Comparison of ENCODE assay signal across 8 cellular contexts in the genomic region with DNA sequence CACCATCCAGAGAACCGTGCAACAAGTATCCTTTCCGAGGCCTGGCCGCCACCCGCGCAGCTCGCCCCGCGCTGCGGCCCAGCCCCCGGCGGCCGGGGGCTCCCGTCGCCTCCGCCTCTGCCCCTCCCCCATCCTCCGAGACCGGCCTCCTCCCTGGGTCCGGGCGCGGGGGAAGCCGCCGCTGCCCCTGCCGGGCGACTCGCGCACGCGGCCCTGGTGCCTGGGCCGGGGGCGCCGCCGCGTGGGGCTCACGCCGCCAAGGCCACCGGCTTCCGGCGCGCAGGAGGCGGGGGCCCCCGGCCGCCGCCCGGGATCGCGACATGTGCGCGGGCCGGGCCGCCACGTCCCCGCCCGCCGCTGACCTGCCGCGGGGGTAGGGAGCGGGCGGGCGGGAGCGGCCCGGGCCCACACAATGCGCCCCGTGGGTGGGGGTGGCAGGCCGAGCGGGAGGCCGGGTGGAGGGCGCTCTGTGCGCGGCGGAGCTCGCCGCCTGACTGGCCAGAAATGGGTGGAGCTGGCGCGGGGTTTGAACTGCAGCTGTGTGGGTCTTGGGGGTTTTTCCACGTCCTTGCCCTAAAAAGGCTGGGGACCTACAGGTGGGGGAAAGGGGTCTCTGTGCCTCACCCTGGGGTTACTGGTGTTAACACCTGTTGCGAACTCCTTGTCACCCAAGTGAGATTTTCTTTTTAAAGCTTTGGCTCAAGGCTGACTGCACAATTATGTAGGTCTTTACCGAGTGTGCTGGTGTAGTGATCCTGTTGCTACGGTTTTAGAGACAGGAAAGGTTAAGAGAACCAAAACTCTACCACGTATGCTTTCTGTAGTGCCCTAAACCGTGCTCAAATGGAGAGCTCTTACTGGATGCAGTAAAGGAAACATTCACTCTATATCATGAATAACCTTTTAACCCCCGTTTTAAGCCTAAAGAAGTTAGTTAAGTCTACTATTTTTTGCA. TPM values are rescaled to one million over a fixed set of nuclear protein-coding genes. Genes with fewer than 3 reads are reported as not detected.
DNase-seq lines count a peak whose midpoint lies in the region; ATAC-seq lines count a peak whose summit lies in the region.

No MANE protein-coding gene starts in this region.

- CTCF ChIA-PET in naive thymus-derived CD4-positive, alpha-beta T cell (lab: Charles Lee): interaction anchor here (1.1 to 1.2 kb wide), 2 partner anchors 19 to 31 kb away, joined by 3 to 4 read pairs; no protein-coding TSS in a partner anchor

- peaks cover 31% of the 10 kb centered on the region in 2 donors for H3K4me1 ChIP-seq in naive thymus-derived CD4-positive, alpha-beta T cell (ENCODE audit: control insufficient read depth in 2 of 2, insufficient read depth in 2 of 2, low read length in 2 of 2)

- DNase-seq in NOMO-1 treated with DMSO at 0.1 percent for 48 hours (lab: John Stamatoyannopoulos, UW; ENCODE audit: unreplicated experiment) (peak; percentile 51), NOMO-1 treated with dmso at 0.1 percent for 144 hours (lab: John Stamatoyannopoulos, UW; ENCODE audit: unreplicated experiment) (no peak), NCI-H526 treated with DMSO at 0.1 percent for 48 hours (lab: John Stamatoyannopoulos, UW) (peak; percentile 9)
- peak; percentile 51 for DNase-seq in activated T-cell treated with anti-CD3 and anti-CD28 coated beads, Interleukin-2, amount 50 U/mL, for 1 hour
- peak in 8 of 9 donors; percentile 4 to 70 (median 26) for DNase-seq in naive thymus-derived CD4-positive, alpha-beta T cell
- DNase-seq in stimulated activated naive B cell treated with anti-CD40 and anti-IgM and Interleukin-4, amounts not matched to agents 10 μg/mL and 1 μg/mL and 100 μg/mL, for 72 hours: peak; percentile 41

- POLR2A ChIA-PET in naive thymus-derived CD4-positive, alpha-beta T cell (lab: Charles Lee): interaction anchor here (0.9 to 3.0 kb wide), 3 partner anchors 32 to 718 kb away, joined by 3 to 16 read pairs (median 4); a partner anchor contains a TSS

- H3K9me3 ChIP-seq in naive thymus-derived CD4-positive, alpha-beta T cell (ENCODE audit: control insufficient read depth in 2 of 3, low read length in 3 of 3): no peaks in the 10 kb centered on the region

- H3K27ac Mint-ChIP-seq in naive thymus-derived CD4-positive, alpha-beta T cell: peak overlapping the region; percentile 93 to 98 (median 96)
- H3K27ac Mint-ChIP-seq in stimulated activated naive B cell treated with anti-CD40 and anti-IgM and Interleukin-4, amounts not matched to agents 10 μg/mL and 1 μg/mL and 100 μg/mL, for 72 hours: peak overlapping the region; percentile 99

- peaks cover 0 to 12% (median 0%) of the 10 kb centered on the region in 5 donors for H3K27me3 Mint-ChIP-seq in naive thymus-derived CD4-positive, alpha-beta T cell
- H3K27me3 Mint-ChIP-seq in stimulated activated naive B cell treated with anti-CD40 and anti-IgM and Interleukin-4, amounts not matched to agents 10 μg/mL and 1 μg/mL and 100 μg/mL, for 72 hours: no peaks in the 10 kb centered on the region

- ATAC-seq in HG02759 (IDR thresholded peaks at IDR 0.05; ENCODE audit: unreplicated experiment): peak; percentile 64
- peak; percentile 54 for ATAC-seq in esophagus mucosa
- peak; percentile 59 for ATAC-seq in naive thymus-derived CD4-positive, alpha-beta T cell
- peak; percentile 73 for ATAC-seq in stimulated activated naive B cell treated with anti-CD40 and anti-IgM and Interleukin-4, amounts not matched to agents 10 μg/mL and 1 μg/mL and 100 μg/mL, for 72 hours (replicated peaks)

- no peaks in the 10 kb centered on the region for H3K27me3 ChIP-seq in naive thymus-derived CD4-positive, alpha-beta T cell (ENCODE audit: control insufficient read depth in 2 of 2, insufficient read depth in 2 of 2, low read length in 2 of 2)

- intact Hi-C loops in naive thymus-derived CD4-positive, alpha-beta T cell (cut with micrococcal nuclease): loop anchor here (1.0 to 2.0 kb wide), 7 partner anchors 32 to 717 kb away; a partner anchor contains a TSS

- no peaks in the 10 kb centered on the region for H3K9me3 Mint-ChIP-seq in naive thymus-derived CD4-positive, alpha-beta T cell
- H3K9me3 Mint-ChIP-seq in stimulated activated naive B cell treated with anti-CD40 and anti-IgM and Interleukin-4, amounts not matched to agents 10 μg/mL and 1 μg/mL and 100 μg/mL, for 72 hours: no peaks in the 10 kb centered on the region

- peaks cover 30 to 92% (median 71%) of the 10 kb centered on the region in 7 donors for H3K4me1 Mint-ChIP-seq in naive thymus-derived CD4-positive, alpha-beta T cell
- H3K4me1 Mint-ChIP-seq in stimulated activated naive B cell treated with anti-CD40 and anti-IgM and Interleukin-4, amounts not matched to agents 10 μg/mL and 1 μg/mL and 100 μg/mL, for 72 hours: peaks cover 12 to 47% of the 10 kb centered on the region in 2 donors

- H3K27ac ChIP-seq in naive thymus-derived CD4-positive, alpha-beta T cell (ENCODE audit: low read depth, low read length): peak overlapping the region; percentile 86

- peaks cover 0 to 10% (median 0%) of the 10 kb centered on the region in 5 donors for H3K36me3 Mint-ChIP-seq in naive thymus-derived CD4-positive, alpha-beta T cell
- peaks cover 9 to 21% of the 10 kb centered on the region in 2 donors for H3K36me3 Mint-ChIP-seq in stimulated activated naive B cell treated with anti-CD40 and anti-IgM and Interleukin-4, amounts not matched to agents 10 μg/mL and 1 μg/mL and 100 μg/mL, for 72 hours

- peak overlapping the region; percentile 93 for H3K4me3 ChIP-seq in naive thymus-derived CD4-positive, alpha-beta T cell (ENCODE audit: low read length)

- peak overlapping the region; percentile 92 to 99 (median 98) for H3K4me3 Mint-ChIP-seq in naive thymus-derived CD4-positive, alpha-beta T cell
- peak overlapping the region; percentile 98 to 100 for H3K4me3 Mint-ChIP-seq in stimulated activated naive B cell treated with anti-CD40 and anti-IgM and Interleukin-4, amounts not matched to agents 10 μg/mL and 1 μg/mL and 100 μg/mL, for 72 hours

- peaks cover 0 to 4% (median 0%) of the 10 kb centered on the region in 3 experiments for H3K36me3 ChIP-seq in naive thymus-derived CD4-positive, alpha-beta T cell (ENCODE audit: control insufficient read depth in 2 of 3, insufficient read depth in 3 of 3, low read length in 3 of 3)

RNA-seq across cellular contexts. Expression of a gene that starts 32.3 kb away (rescaled TPM):
- total RNA-seq in esophagus mucosa: 58.7 TPM
- total RNA-seq in naive thymus-derived CD4-positive, alpha-beta T cell: 10 to 100 TPM; 52.8 to 96.3 (median 82.1) TPM
- polyA plus RNA-seq in naive thymus-derived CD4-positive, alpha-beta T cell: 10 to 100 TPM; 60.9 to 74.4 TPM
